In the genomic region with DNA sequence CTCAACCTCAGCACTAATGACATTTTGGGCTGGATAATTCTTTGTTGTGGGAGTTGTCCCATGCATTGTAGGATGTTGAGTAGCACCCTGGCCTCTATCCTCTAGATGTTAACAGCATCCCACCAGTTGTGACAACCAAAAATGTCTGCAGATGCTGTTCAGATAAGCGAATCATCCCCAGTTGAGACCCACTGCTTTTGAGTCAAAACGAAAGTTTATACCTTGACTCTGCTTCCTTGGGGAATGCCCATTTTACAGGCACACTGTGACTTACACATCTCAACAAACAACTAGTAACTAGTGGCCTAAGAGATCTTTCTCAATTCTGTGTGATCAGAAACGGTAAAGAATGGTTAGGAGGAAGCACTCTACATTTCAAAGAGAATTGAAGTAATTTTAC, we compare ENCODE assay signal across 11 cellular contexts. TPM values are rescaled to one million over a fixed set of nuclear protein-coding genes. Genes with fewer than 3 reads are reported as not detected.
DNase-seq lines count a peak whose midpoint lies in the region; ATAC-seq and TF ChIP-seq lines count a peak whose summit lies in the region.
"Had no signal": no experiment of that assay in that cellular context is flagged by ENCODE, and none has a peak within 500 bp of the region (broad histone marks: within the 10 kb centered on the region; RNA-seq: fewer than 3 reads in every experiment).

No MANE protein-coding gene starts in this region.

- H3K36me3 Mint-ChIP-seq in activated T-cell treated with anti-CD3 and anti-CD28 coated beads, Interleukin-2, amount 50 U/mL, for 4 hours (ENCODE audit: insufficient read depth) = peaks cover 39% of the 10 kb centered on the region
- H3K36me3 Mint-ChIP-seq in activated T-helper 2 cell treated with anti-CD3 and anti-CD28 coated beads, Interferon-gamma antibody, Interleukin-2, Interleukin-4, amounts not matched to agents 10 μg/mL and 5 μg/mL and 100 μg/mL, durations not matched to agents 14 hours and 24 hours and 36 hours (ENCODE audit: low read depth) = peaks cover 30% of the 10 kb centered on the region

- intact Hi-C loops in activated T-helper 2 cell treated with anti-CD3 and anti-CD28 coated beads, Interferon-gamma antibody, Interleukin-2, Interleukin-4, amounts not matched to agents 10 μg/mL and 5 μg/mL and 100 μg/mL, durations not matched to agents 14 hours and 24 hours and 36 hours (cut with micrococcal nuclease) = loop anchor here (1.0 to 2.0 kb wide), 2 partner anchors 14 to 37 kb away; partner anchors contain the start of gene SEPSECS

- DNase-seq in activated T-cell treated with anti-CD3 and anti-CD28 coated beads, Interleukin-2, amount 50 U/mL, for 4 hours = no peak
- DNase-seq in activated T-cell treated with anti-CD3 and anti-CD28 coated beads for 4 hours (no peak), HEK293T (ENCODE audit: extremely low spot score) (no peak), islet precursor cell (no peak), SW 1271 (lab: John Stamatoyannopoulos, UW) (no peak)
- no peak for DNase-seq in activated T-helper 2 cell treated with anti-CD3 and anti-CD28 coated beads, Interferon-gamma antibody, Interleukin-2, Interleukin-4, amounts not matched to agents 10 μg/mL and 5 μg/mL and 100 μg/mL, durations not matched to agents 14 hours and 24 hours and 36 hours (ENCODE audit: low spot score)
- DNase-seq: foreskin melanocyte, MV-4-11 had no signal

- no peak overlapping the region for H3K4me3 Mint-ChIP-seq in activated T-cell treated with anti-CD3 and anti-CD28 coated beads, Interleukin-2, amount 50 U/mL, for 4 hours
- H3K4me3 Mint-ChIP-seq in activated T-helper 2 cell treated with anti-CD3 and anti-CD28 coated beads, Interferon-gamma antibody, Interleukin-2, Interleukin-4, amounts not matched to agents 10 μg/mL and 5 μg/mL and 100 μg/mL, durations not matched to agents 14 hours and 24 hours and 36 hours (ENCODE audit: low read depth) = no peak overlapping the region

- no peaks in the 10 kb centered on the region for H3K27me3 Mint-ChIP-seq in activated T-cell treated with anti-CD3 and anti-CD28 coated beads, Interleukin-2, amount 50 U/mL, for 4 hours (ENCODE audit: low read depth)
- H3K27me3 Mint-ChIP-seq in activated T-helper 2 cell treated with anti-CD3 and anti-CD28 coated beads, Interferon-gamma antibody, Interleukin-2, Interleukin-4, amounts not matched to agents 10 μg/mL and 5 μg/mL and 100 μg/mL, durations not matched to agents 14 hours and 24 hours and 36 hours (ENCODE audit: low read depth) = no peaks in the 10 kb centered on the region

- ATAC-seq in activated T-cell treated with anti-CD3 and anti-CD28 coated beads, Interleukin-2, amount 50 U/mL, for 4 hours = peak; percentile 83 to 87
- ATAC-seq in GM21423 (IDR thresholded peaks at IDR 0.05; ENCODE audit: unreplicated experiment) (peak; percentile 98), HG03060 (IDR thresholded peaks at IDR 0.05; ENCODE audit: low read depth, unreplicated experiment) (peak; percentile 93)
- ATAC-seq: left lobe of liver had no signal

- peaks cover 2% of the 10 kb centered on the region for H3K4me1 Mint-ChIP-seq in activated T-cell treated with anti-CD3 and anti-CD28 coated beads, Interleukin-2, amount 50 U/mL, for 4 hours (ENCODE audit: low read depth)
- H3K4me1 Mint-ChIP-seq in activated T-helper 2 cell treated with anti-CD3 and anti-CD28 coated beads, Interferon-gamma antibody, Interleukin-2, Interleukin-4, amounts not matched to agents 10 μg/mL and 5 μg/mL and 100 μg/mL, durations not matched to agents 14 hours and 24 hours and 36 hours (ENCODE audit: low read depth) = peaks cover 27% of the 10 kb centered on the region

- CTCF ChIA-PET in HEK293T (lab: Yijun Ruan, JAX) = no interaction called here

- peak overlapping the region; percentile 58 for H3K27ac Mint-ChIP-seq in activated T-helper 2 cell treated with anti-CD3 and anti-CD28 coated beads, Interferon-gamma antibody, Interleukin-2, Interleukin-4, amounts not matched to agents 10 μg/mL and 5 μg/mL and 100 μg/mL, durations not matched to agents 14 hours and 24 hours and 36 hours

- POLR2A ChIA-PET in HEK293T (lab: Yijun Ruan, JAX) = no interaction called here

- H3K9me3 Mint-ChIP-seq in activated T-cell treated with anti-CD3 and anti-CD28 coated beads, Interleukin-2, amount 50 U/mL, for 4 hours = no peaks in the 10 kb centered on the region
- H3K9me3 Mint-ChIP-seq in activated T-helper 2 cell treated with anti-CD3 and anti-CD28 coated beads, Interferon-gamma antibody, Interleukin-2, Interleukin-4, amounts not matched to agents 10 μg/mL and 5 μg/mL and 100 μg/mL, durations not matched to agents 14 hours and 24 hours and 36 hours = no peaks in the 10 kb centered on the region

TF ChIP-seq in HEK293T, 16 proteins besides CTCF, POLR2A, EP300 and RAD21:
- no peak for TF ChIP-seq ZNF384 (IDR thresholded peaks at IDR 0.05)
- no peak for TF ChIP-seq NFRKB (IDR thresholded peaks at IDR 0.05)

RNA-seq across cellular contexts. Expression of gene SEPSECS, which starts 37.0 kb away (rescaled TPM):
- total RNA-seq in activated T-cell treated with anti-CD3 and anti-CD28 coated beads, Interleukin-2, amount 50 U/mL, for 4 hours = 1 to 10 TPM; 5.3 to 7.0 (median 6.0) TPM
- total RNA-seq in activated T-helper 2 cell treated with anti-CD3 and anti-CD28 coated beads, Interferon-gamma antibody, Interleukin-2, Interleukin-4, amounts not matched to agents 10 μg/mL and 5 μg/mL and 100 μg/mL, durations not matched to agents 14 hours and 24 hours and 36 hours = 13.4 TPM in 2 replicates
